8 cellular contexts compared by ENCODE assay signal in genomic region chr3:47380601-47381316, GRCh38. TPM values are rescaled to one million over a fixed set of nuclear protein-coding genes. Genes with fewer than 3 reads are reported as not detected.
A peak's percentile ranks its signal among the peaks of the same experiment; 100 is the strongest.
DNase-seq lines count a peak whose midpoint lies in the region; ATAC-seq and TF ChIP-seq lines count a peak whose summit lies in the region.

Gene PTPN23 (plus strand): TSS chr3:47381021. CDS start chr3:47381097, 76 bp downstream.

- H3K4me3 ChIP-seq in choroid plexus epithelial cell (ENCODE audit: low read depth, low read length) (peak within 1 kb of the TSS; percentile 98), kidney epithelial cell (ENCODE audit: low read depth, low read length) (peak within 1 kb of the TSS; percentile 89)

- H3K27me3 Mint-ChIP-seq in activated CD4-positive, alpha-beta T cell treated with anti-CD3 and anti-CD28 coated beads for 36 hours, result no peaks in the 10 kb centered on the region

- CTCF ChIA-PET in activated CD4-positive, alpha-beta T cell treated with anti-CD3 and anti-CD28 coated beads for 36 hours (lab: Charles Lee), result interaction anchor here (0.6 to 1.3 kb wide), 12 partner anchors 10 to 508 kb away, joined by 3 to 7 read pairs (median 3); partner anchors contain the start of gene SCAP

- no peaks in the 10 kb centered on the region for H3K27me3 ChIP-seq in kidney epithelial cell (ENCODE audit: control insufficient read depth, insufficient read depth, low read length)

- no peak for TF ChIP-seq CTCF in choroid plexus epithelial cell (conservative IDR thresholded peaks at IDR 0.05; ENCODE audit: low read depth, low read length)
- no peak for TF ChIP-seq CTCF in kidney epithelial cell (IDR thresholded peaks at IDR 0.05; ENCODE audit: insufficient read depth, low read length, poor library complexity, severe bottlenecking)

- H3K9me3 Mint-ChIP-seq in activated CD4-positive, alpha-beta T cell treated with anti-CD3 and anti-CD28 coated beads for 36 hours (ENCODE audit: low read depth), result no peaks in the 10 kb centered on the region

- intact Hi-C loops in activated CD4-positive, alpha-beta T cell treated with anti-CD3 and anti-CD28 coated beads for 36 hours (cut with DNase I, micrococcal nuclease), result loop anchor here (1.0 to 5.0 kb wide), 19 partner anchors 20 to 1176 kb away; partner anchors contain the start of genes CCDC12 (in 2 of the 2), ELP6 (in 2 of the 2), KIF9 (in 2 of the 2) and KLHL18 (in 2 of the 2)

- H3K36me3 Mint-ChIP-seq in activated CD4-positive, alpha-beta T cell treated with anti-CD3 and anti-CD28 coated beads for 36 hours (ENCODE audit: low read depth), result peaks cover 12% of the 10 kb centered on the region

- H3K27ac Mint-ChIP-seq in activated CD4-positive, alpha-beta T cell treated with anti-CD3 and anti-CD28 coated beads for 36 hours, result peak within 1 kb of the TSS; percentile 99

- H3K4me1 Mint-ChIP-seq in activated CD4-positive, alpha-beta T cell treated with anti-CD3 and anti-CD28 coated beads for 36 hours, result peaks cover 39% of the 10 kb centered on the region

- ATAC-seq in HG03442 (IDR thresholded peaks at IDR 0.05; ENCODE audit: unreplicated experiment), result peak; percentile 81
- ATAC-seq in activated CD4-positive, alpha-beta T cell treated with anti-CD3 and anti-CD28 coated beads for 36 hours, result peak; percentile 81

- POLR2A ChIA-PET in activated CD4-positive, alpha-beta T cell treated with anti-CD3 and anti-CD28 coated beads for 36 hours (lab: Charles Lee), result interaction anchor here (0.6 to 1.5 kb wide), 10 partner anchors 35 to 1227 kb away, joined by 3 to 6 read pairs (median 3); partner anchors contain the start of genes DHX30, KLHL18, NBEAL2 and SETD2

- DNase-seq in Ammon's horn (ENCODE audit: low spot score), result peak; percentile 98
- DNase-seq in GM19238 (ENCODE audit: insufficient read length, low spot score), result peak; percentile 94
- DNase-seq in NCI-H524 (lab: John Stamatoyannopoulos, UW), result peak; percentile 98
- DNase-seq in activated CD4-positive, alpha-beta T cell treated with anti-CD3 and anti-CD28 coated beads for 36 hours, result peak; percentile 99
- peak; percentile 99 for DNase-seq in choroid plexus epithelial cell (ENCODE audit: low read depth)
- DNase-seq in kidney epithelial cell (ENCODE audit: low read depth), result peak; percentile 95
- peak; percentile 97 to 98 for DNase-seq in stimulated activated CD4-positive, alpha-beta T cell treated with anti-CD3 and anti-CD28 coated beads, Interleukin-15, amount 100 ng/mL, for 48 hours (ENCODE audit: low read depth in 2 of 2)

- H3K4me3 Mint-ChIP-seq in activated CD4-positive, alpha-beta T cell treated with anti-CD3 and anti-CD28 coated beads for 36 hours, result peak within 1 kb of the TSS; percentile 86

- no peaks in the 10 kb centered on the region for H3K36me3 ChIP-seq in kidney epithelial cell (ENCODE audit: control insufficient read depth, insufficient read depth, low read length)

RNA-seq across cellular contexts. Expression of gene PTPN23, which starts in this region (rescaled TPM):
- 10 to 100 TPM; 25.9 to 29.4 TPM for total RNA-seq in activated CD4-positive, alpha-beta T cell treated with anti-CD3 and anti-CD28 coated beads for 36 hours
- total RNA-seq in kidney epithelial cell, result 20.9 and 31.1 TPM in 2 replicates

Comparison
In these comparisons a context has a peak if more than half of its experiments do, and no peak if none do; other contexts are left out.
1. Peak in every context shown above with its lines: DNase-seq, ATAC-seq and H3K4me3 ChIP-seq.